Comparison of ENCODE assay signal across 9 cellular contexts in the genomic region with DNA sequence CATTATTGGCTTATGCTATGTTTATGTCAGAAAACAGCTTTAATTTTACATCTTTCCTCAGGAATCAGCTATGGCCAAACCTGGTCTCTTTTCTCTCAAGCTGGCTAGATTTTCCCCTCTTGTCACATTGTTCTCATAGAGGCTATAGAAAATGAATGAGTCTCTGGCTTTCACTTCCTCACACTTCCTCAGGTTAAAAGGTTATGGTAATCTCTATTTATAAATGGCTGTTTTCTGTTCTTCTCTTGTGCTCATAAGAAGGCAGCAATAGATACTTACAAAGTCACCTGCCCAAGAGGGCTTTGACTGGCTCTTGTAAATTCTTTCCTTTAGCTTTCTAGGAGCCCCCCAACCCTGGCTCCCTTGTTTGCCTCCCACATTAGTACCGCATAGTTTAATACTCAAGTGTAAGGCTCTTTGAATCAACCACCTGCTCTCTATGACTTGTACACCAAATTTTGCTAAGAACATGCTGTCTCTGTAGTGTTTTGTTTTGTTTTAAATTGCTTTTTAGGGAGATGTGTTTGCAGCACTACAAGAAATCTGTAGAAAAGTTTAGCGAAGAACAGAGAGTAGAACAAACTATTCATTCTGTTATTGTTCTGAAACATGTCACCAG.
A peak's percentile ranks its signal among the peaks of the same experiment; 100 is the strongest.
DNase-seq lines count a peak whose midpoint lies in the region; ATAC-seq lines count a peak whose summit lies in the region.
"Had no signal": no experiment of that assay in that cellular context is flagged by ENCODE, and none has a peak within 500 bp of the region (broad histone marks: within the 10 kb centered on the region; RNA-seq: fewer than 3 reads in every experiment).

No MANE protein-coding gene starts in this region.

- H3K36me3 Mint-ChIP-seq in naive thymus-derived CD8-positive, alpha-beta T cell: no peaks in the 10 kb centered on the region

- no peak overlapping the region for H3K27ac Mint-ChIP-seq in naive thymus-derived CD8-positive, alpha-beta T cell
- H3K27ac Mint-ChIP-seq: stimulated activated naive CD8-positive, alpha-beta T cell treated with anti-CD3 and anti-CD28 coated beads, Interleukin-15, amount 100 ng/mL, for 72 hours had no signal

- DNase-seq in left lobe of liver (ENCODE audit: low spot score): no peak
- DNase-seq in NCI-H1694 treated with DMSO at 0.1 percent for 48 hours (lab: John Stamatoyannopoulos, UW): no peak
- DNase-seq in naive thymus-derived CD8-positive, alpha-beta T cell: no peak
- no peak for DNase-seq in stimulated activated CD4-positive, alpha-beta T cell treated with anti-CD3 and anti-CD28 coated beads, Interleukin-4, amount 100 ng/mL, for 24 hours
- DNase-seq: activated effector memory CD4-positive, alpha-beta T cell treated with anti-CD3 and anti-CD28 coated beads, Interleukin-2, amount 50 U/mL, for 16 hours; stimulated activated naive CD8-positive, alpha-beta T cell treated with anti-CD3 and anti-CD28 coated beads, Interleukin-15, amount 100 ng/mL, for 72 hours had no signal

- H3K27me3 Mint-ChIP-seq in naive thymus-derived CD8-positive, alpha-beta T cell: peaks cover 0 to 1% (median 0%) of the 10 kb centered on the region in 5 donors
- H3K27me3 Mint-ChIP-seq: stimulated activated naive CD8-positive, alpha-beta T cell treated with anti-CD3 and anti-CD28 coated beads, Interleukin-15, amount 100 ng/mL, for 72 hours had no signal

- H3K9me3 Mint-ChIP-seq in naive thymus-derived CD8-positive, alpha-beta T cell: peaks cover 0 to 1% (median 0%) of the 10 kb centered on the region in 9 donors
- H3K9me3 Mint-ChIP-seq: stimulated activated naive CD8-positive, alpha-beta T cell treated with anti-CD3 and anti-CD28 coated beads, Interleukin-15, amount 100 ng/mL, for 72 hours had no signal

- POLR2A ChIA-PET in naive thymus-derived CD8-positive, alpha-beta T cell (lab: Charles Lee): no interaction called here

- ATAC-seq in GM19023 (IDR thresholded peaks at IDR 0.05; ENCODE audit: unreplicated experiment) (peak; percentile 99), GM21825 (IDR thresholded peaks at IDR 0.05; ENCODE audit: unreplicated experiment) (peak; percentile 100), HG03571 (IDR thresholded peaks at IDR 0.05; ENCODE audit: unreplicated experiment) (peak; percentile 95), left lobe of liver (peak; percentile 13)
- no peak for ATAC-seq in naive thymus-derived CD8-positive, alpha-beta T cell
- ATAC-seq: stimulated activated naive CD8-positive, alpha-beta T cell treated with anti-CD3 and anti-CD28 coated beads, Interleukin-15, amount 100 ng/mL, for 72 hours had no signal

- no peak overlapping the region for H3K4me3 Mint-ChIP-seq in naive thymus-derived CD8-positive, alpha-beta T cell
- H3K4me3 Mint-ChIP-seq: stimulated activated naive CD8-positive, alpha-beta T cell treated with anti-CD3 and anti-CD28 coated beads, Interleukin-15, amount 100 ng/mL, for 72 hours had no signal

- no peaks in the 10 kb centered on the region for H3K4me1 Mint-ChIP-seq in naive thymus-derived CD8-positive, alpha-beta T cell
- H3K4me1 Mint-ChIP-seq: stimulated activated naive CD8-positive, alpha-beta T cell treated with anti-CD3 and anti-CD28 coated beads, Interleukin-15, amount 100 ng/mL, for 72 hours had no signal

Comparison
In these comparisons a context has a peak if more than half of its experiments do, and no peak if none do; other contexts are left out.
1. ATAC-seq: peak in GM19023 (single experiment), GM21825 (single experiment), HG03571 (single experiment) and left lobe of liver (single experiment); none in naive thymus-derived CD8-positive, alpha-beta T cell (0 of 2).